ENCODE assay signal across 19 cellular contexts in genomic region chr3:43584043-43584826, GRCh38. TPM values are rescaled to one million over a fixed set of nuclear protein-coding genes. Genes with fewer than 3 reads are reported as not detected.
A peak's percentile ranks its signal among the peaks of the same experiment; 100 is the strongest.
DNase-seq lines count a peak whose midpoint lies in the region; ATAC-seq, FAIRE-seq and TF ChIP-seq lines count a peak whose summit lies in the region.
"Had no signal": no experiment of that assay in that cellular context is flagged by ENCODE, and none has a peak within 500 bp of the region (broad histone marks: within the 10 kb centered on the region; RNA-seq: fewer than 3 reads in every experiment).

No MANE protein-coding gene starts in this region.

- peak overlapping the region; percentile 4 for H3K27ac ChIP-seq in osteoblast (ENCODE audit: low read depth, low read length)
- H3K27ac ChIP-seq: HL-60, thyroid gland had no signal

- CTCF ChIA-PET in activated CD4-positive, alpha-beta T cell treated with anti-CD3 and anti-CD28 coated beads, Interleukin-2, amount 10 ng/mL, durations not matched to agents 7 days and 5 days (lab: Charles Lee): no interaction called here

- POLR2A ChIA-PET in activated CD4-positive, alpha-beta T cell treated with anti-CD3 and anti-CD28 coated beads, Interleukin-2, amount 10 ng/mL, durations not matched to agents 7 days and 5 days (lab: Charles Lee): no interaction called here

- H3K4me2 ChIP-seq in osteoblast (ENCODE audit: insufficient read depth, low read length): no peak overlapping the region

- peak; percentile 55 for FAIRE-seq in H54 (lab: Jason Lieb, UNC)
- FAIRE-seq: A204.1 had no signal

- peaks cover 2% of the 10 kb centered on the region for H3K36me3 Mint-ChIP-seq in activated CD4-positive, alpha-beta T cell treated with anti-CD3 and anti-CD28 coated beads, Interleukin-2, amount 10 ng/mL, durations not matched to agents 7 days and 5 days (ENCODE audit: low read depth)

- H3K27me3 ChIP-seq in osteoblast (ENCODE audit: insufficient read depth, low read length): no peaks in the 10 kb centered on the region
- H3K27me3 ChIP-seq: thyroid gland had no signal

- peaks cover 4% of the 10 kb centered on the region for H3K9me3 Mint-ChIP-seq in activated CD4-positive, alpha-beta T cell treated with anti-CD3 and anti-CD28 coated beads, Interleukin-2, amount 10 ng/mL, durations not matched to agents 7 days and 5 days
- H3K9me3 Mint-ChIP-seq: H9, memory B cell had no signal

- no peaks in the 10 kb centered on the region for H3K9me3 ChIP-seq in osteoblast (ENCODE audit: low read depth, low read length)
- H3K9me3 ChIP-seq: thyroid gland had no signal

- no peak overlapping the region for H3K4me3 ChIP-seq in osteoblast (ENCODE audit: insufficient read depth, low read length)
- H3K4me3 ChIP-seq: thyroid gland had no signal

- H3K4me3 Mint-ChIP-seq in activated CD4-positive, alpha-beta T cell treated with anti-CD3 and anti-CD28 coated beads, Interleukin-2, amount 10 ng/mL, durations not matched to agents 7 days and 5 days: no peak overlapping the region
- H3K4me3 Mint-ChIP-seq: H9, memory B cell had no signal

- no peaks in the 10 kb centered on the region for H3K27me3 Mint-ChIP-seq in activated CD4-positive, alpha-beta T cell treated with anti-CD3 and anti-CD28 coated beads, Interleukin-2, amount 10 ng/mL, durations not matched to agents 7 days and 5 days
- H3K27me3 Mint-ChIP-seq: memory B cell had no signal

- no peaks in the 10 kb centered on the region for H4K20me1 ChIP-seq in osteoblast (ENCODE audit: insufficient read depth, low read length)

- no peak overlapping the region for H2AFZ ChIP-seq in osteoblast (ENCODE audit: low read length)

- no peak for TF ChIP-seq CTCF in osteoblast (IDR thresholded peaks at IDR 0.05; ENCODE audit: extremely low read depth, low read depth, low read length)

- H3K79me2 ChIP-seq in osteoblast (ENCODE audit: insufficient read depth, low read length): no peaks in the 10 kb centered on the region

- ATAC-seq in GM21515 (IDR thresholded peaks at IDR 0.05; ENCODE audit: unreplicated experiment): no peak
- ATAC-seq: SK-N-SH treated with all-trans-retinoic acid at 6 μM for 48 hours had no signal

- peak; percentile 17 for DNase-seq in activated CD4-positive, alpha-beta T cell treated with anti-CD3 and anti-CD28 coated beads, Interleukin-2, amount 10 ng/mL, durations not matched to agents 7 days and 5 days
- DNase-seq in activated CD4-positive, alpha-beta T cell treated with anti-CD3 and anti-CD28 coated beads for 48 hours: no peak
- DNase-seq in H54 (ENCODE audit: insufficient read length, low spot score) (no peak), brain pericyte (ENCODE audit: low read depth, low spot score) (peak; percentile 32), osteoblast (ENCODE audit: insufficient read length, low spot score, missing footprints) (no peak), HPDE6-E6E7 (ENCODE audit: extremely low spot score) (no peak), COLO668 (lab: John Stamatoyannopoulos, UW; ENCODE audit: unreplicated experiment) (no peak)
- DNase-seq: activated gamma-delta T cell; cortex of kidney; H9; MM.1S; NCI-H2171; stimulated activated CD4-positive, alpha-beta T cell treated with anti-CD3 and anti-CD28 coated beads, Interleukin-12 subunit alpha, Interleukin-12 subunit beta, amount 100 ng/mL, for 4 hours; thyroid gland had no signal

- peaks cover 17% of the 10 kb centered on the region for H3K4me1 Mint-ChIP-seq in activated CD4-positive, alpha-beta T cell treated with anti-CD3 and anti-CD28 coated beads, Interleukin-2, amount 10 ng/mL, durations not matched to agents 7 days and 5 days

- TF ChIP-seq POLR2A in H54 (IDR thresholded peaks at IDR 0.05; ENCODE audit: low read depth, low read length): no peak

- peaks cover 4% of the 10 kb centered on the region for H3K4me1 ChIP-seq in osteoblast (ENCODE audit: insufficient read depth, low read length)

- H3K27ac Mint-ChIP-seq in activated CD4-positive, alpha-beta T cell treated with anti-CD3 and anti-CD28 coated beads, Interleukin-2, amount 10 ng/mL, durations not matched to agents 7 days and 5 days: no peak overlapping the region
- H3K27ac Mint-ChIP-seq: memory B cell had no signal

- no peaks in the 10 kb centered on the region for H3K36me3 ChIP-seq in osteoblast (ENCODE audit: insufficient read depth, low read length)
- H3K36me3 ChIP-seq: thyroid gland had no signal

RNA-seq across cellular contexts. Expression of gene ANO10, which starts 37.6 kb away (rescaled TPM):
- total RNA-seq in activated CD4-positive, alpha-beta T cell treated with anti-CD3 and anti-CD28 coated beads, Interleukin-2, amount 10 ng/mL, durations not matched to agents 7 days and 5 days: 10 to 100 TPM; 12.4 to 14.3 TPM
- 55.7 and 56.9 TPM in 2 replicates for total RNA-seq in osteoblast

Comparison
In these comparisons a context has a peak if more than half of its experiments do, and no peak if none do; other contexts are left out.
1. DNase-seq: peak in activated CD4-positive, alpha-beta T cell treated with anti-CD3 and anti-CD28 coated beads, Interleukin-2, amount 10 ng/mL, durations not matched to agents 7 days and 5 days (single experiment) and brain pericyte (single experiment); none in activated CD4-positive, alpha-beta T cell treated with anti-CD3 and anti-CD28 coated beads for 48 hours (single experiment), H54 (single experiment), osteoblast (single experiment), HPDE6-E6E7 (single experiment) and COLO668 (single experiment).